1 cellular context compared by ENCODE assay signal in genomic region chr16:72224260-72224768, GRCh38.
TF ChIP-seq lines count a peak whose summit lies in the region.

No MANE protein-coding gene starts in this region.

TF ChIP-seq in HepG2, 621 proteins besides CTCF, POLR2A, EP300 and RAD21 (continued from another document and continues in another):
- TF ChIP-seq, protein P1, sequence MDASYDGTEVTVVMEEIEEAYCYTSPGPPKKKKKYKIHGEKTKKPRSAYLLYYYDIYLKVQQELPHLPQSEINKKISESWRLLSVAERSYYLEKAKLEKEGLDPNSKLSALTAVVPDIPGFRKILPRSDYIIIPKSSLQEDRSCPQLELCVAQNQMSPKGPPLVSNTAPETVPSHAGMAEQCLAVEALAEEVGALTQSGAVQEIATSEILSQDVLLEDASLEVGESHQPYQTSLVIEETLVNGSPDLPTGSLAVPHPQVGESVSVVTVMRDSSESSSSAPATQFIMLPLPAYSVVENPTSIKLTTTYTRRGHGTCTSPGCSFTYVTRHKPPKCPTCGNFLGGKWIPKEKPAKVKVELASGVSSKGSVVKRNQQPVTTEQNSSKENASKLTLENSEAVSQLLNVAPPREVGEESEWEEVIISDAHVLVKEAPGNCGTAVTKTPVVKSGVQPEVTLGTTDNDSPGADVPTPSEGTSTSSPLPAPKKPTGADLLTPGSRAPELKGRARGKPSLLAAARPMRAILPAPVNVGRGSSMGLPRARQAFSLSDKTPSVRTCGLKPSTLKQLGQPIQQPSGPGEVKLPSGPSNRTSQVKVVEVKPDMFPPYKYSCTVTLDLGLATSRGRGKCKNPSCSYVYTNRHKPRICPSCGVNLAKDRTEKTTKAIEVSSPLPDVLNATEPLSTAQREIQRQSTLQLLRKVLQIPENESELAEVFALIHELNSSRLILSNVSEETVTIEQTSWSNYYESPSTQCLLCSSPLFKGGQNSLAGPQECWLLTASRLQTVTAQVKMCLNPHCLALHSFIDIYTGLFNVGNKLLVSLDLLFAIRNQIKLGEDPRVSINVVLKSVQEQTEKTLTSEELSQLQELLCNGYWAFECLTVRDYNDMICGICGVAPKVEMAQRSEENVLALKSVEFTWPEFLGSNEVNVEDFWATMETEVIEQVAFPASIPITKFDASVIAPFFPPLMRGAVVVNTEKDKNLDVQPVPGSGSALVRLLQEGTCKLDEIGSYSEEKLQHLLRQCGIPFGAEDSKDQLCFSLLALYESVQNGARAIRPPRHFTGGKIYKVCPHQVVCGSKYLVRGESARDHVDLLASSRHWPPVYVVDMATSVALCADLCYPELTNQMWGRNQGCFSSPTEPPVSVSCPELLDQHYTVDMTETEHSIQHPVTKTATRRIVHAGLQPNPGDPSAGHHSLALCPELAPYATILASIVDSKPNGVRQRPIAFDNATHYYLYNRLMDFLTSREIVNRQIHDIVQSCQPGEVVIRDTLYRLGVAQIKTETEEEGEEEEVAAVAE (CRISPR knock-in tag; IDR thresholded peaks at IDR 0.05; ENCODE audit: borderline replicate concordance): no peak
- TF ChIP-seq ZNF530 (CRISPR knock-in tag; IDR thresholded peaks at IDR 0.05; ENCODE audit: low read depth) (no peak), ZFP1 (CRISPR knock-in tag; IDR thresholded peaks at IDR 0.05) (no peak), SRSF4 (IDR thresholded peaks at IDR 0.05; ENCODE audit: low read depth, low read length, poor library complexity, severe bottlenecking) (no peak), ZEB1 (IDR thresholded peaks at IDR 0.05; ENCODE audit: insufficient replicate concordance, low read depth) (peak; percentile 75), KMT2A (CRISPR knock-in tag; IDR thresholded peaks at IDR 0.05) (no peak), ZNF282 (IDR thresholded peaks at IDR 0.05; ENCODE audit: partially characterized antibody) (no peak), ZNF143 (CRISPR knock-in tag; IDR thresholded peaks at IDR 0.05) (no peak), ZNF430 (CRISPR knock-in tag; IDR thresholded peaks at IDR 0.05) (no peak), ZNF556 (CRISPR knock-in tag; IDR thresholded peaks at IDR 0.05; ENCODE audit: borderline replicate concordance) (0 out of 2 replicates have a peak, but pooled peaks have one; percentile 38), HOXA3 (CRISPR knock-in tag; IDR thresholded peaks at IDR 0.05) (peak; percentile 35; the same call in 1 of the 2 replicates), RCOR2 (CRISPR knock-in tag; IDR thresholded peaks at IDR 0.05) (peak; percentile 44; the same call in 1 of the 2 replicates), ZNF142 (CRISPR knock-in tag; IDR thresholded peaks at IDR 0.05) (no peak), RARA (CRISPR knock-in tag; IDR thresholded peaks at IDR 0.05) (peak; percentile 85), BHLHE40 (IDR thresholded peaks at IDR 0.05; ENCODE audit: low read length) (0 out of 2 replicates have a peak, but pooled peaks have one; percentile 13), SOX6 (IDR thresholded peaks at IDR 0.05) (no peak), SOX6 (CRISPR knock-in tag; IDR thresholded peaks at IDR 0.05) (peak; percentile 78; the same call in 1 of the 2 replicates), HMG20A (CRISPR knock-in tag; IDR thresholded peaks at IDR 0.05; ENCODE audit: borderline replicate concordance) (peak; percentile 45; the same call in 1 of the 2 replicates), ZNF18 (CRISPR knock-in tag; IDR thresholded peaks at IDR 0.05; ENCODE audit: insufficient replicate concordance) (no peak), NCOA2 (CRISPR knock-in tag; IDR thresholded peaks at IDR 0.05) (peak; percentile 58; the same call in 1 of the 2 replicates), ZNF3 (CRISPR knock-in tag; IDR thresholded peaks at IDR 0.05) (peak; percentile 88; the same call in 1 of the 2 replicates), SP5 (CRISPR knock-in tag; IDR thresholded peaks at IDR 0.05; ENCODE audit: borderline replicate concordance, low read depth) (no peak), GATA4 (IDR thresholded peaks at IDR 0.05; ENCODE audit: borderline replicate concordance, low read depth) (no peak), ZFX (CRISPR knock-in tag; IDR thresholded peaks at IDR 0.05; ENCODE audit: low read depth) (0 out of 2 replicates have a peak, but pooled peaks have one; percentile 33), SP1 (IDR thresholded peaks at IDR 0.05) (no peak), SP1 (CRISPR knock-in tag; IDR thresholded peaks at IDR 0.05) (no peak), TARDBP (CRISPR knock-in tag; IDR thresholded peaks at IDR 0.05) (0 out of 2 replicates have a peak, but pooled peaks have one; percentile 17), NCOR1 (IDR thresholded peaks at IDR 0.05; ENCODE audit: borderline replicate concordance, low read length) (peak; percentile 71; the same call in 1 of the 2 replicates), CEBPB (IDR thresholded peaks at IDR 0.05; ENCODE audit: borderline replicate concordance, low read depth, low read length) (peak; percentile 82), ERF (CRISPR knock-in tag; IDR thresholded peaks at IDR 0.05) (no peak), TBX2 (CRISPR knock-in tag; IDR thresholded peaks at IDR 0.05; ENCODE audit: borderline replicate concordance) (peak; percentile 90), HCFC1 (IDR thresholded peaks at IDR 0.05; ENCODE audit: low read depth, low read length) (no peak)
- TF ChIP-seq, protein P2, sequence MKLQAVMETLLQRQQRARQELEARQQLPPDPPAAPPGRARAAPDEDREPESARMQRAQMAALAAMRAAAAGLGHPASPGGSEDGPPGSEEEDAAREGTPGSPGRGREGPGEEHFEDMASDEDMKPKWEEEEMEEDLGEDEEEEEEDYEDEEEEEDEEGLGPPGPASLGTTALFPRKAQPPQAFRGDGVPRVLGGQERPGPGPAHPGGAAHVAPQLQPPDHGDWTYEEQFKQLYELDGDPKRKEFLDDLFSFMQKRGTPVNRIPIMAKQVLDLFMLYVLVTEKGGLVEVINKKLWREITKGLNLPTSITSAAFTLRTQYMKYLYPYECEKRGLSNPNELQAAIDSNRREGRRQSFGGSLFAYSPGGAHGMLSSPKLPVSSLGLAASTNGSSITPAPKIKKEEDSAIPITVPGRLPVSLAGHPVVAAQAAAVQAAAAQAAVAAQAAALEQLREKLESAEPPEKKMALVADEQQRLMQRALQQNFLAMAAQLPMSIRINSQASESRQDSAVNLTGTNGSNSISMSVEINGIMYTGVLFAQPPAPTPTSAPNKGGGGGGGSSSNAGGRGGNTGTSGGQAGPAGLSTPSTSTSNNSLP (IDR thresholded peaks at IDR 0.05; ENCODE audit: low read depth, low read length): peak; percentile 56
- TF ChIP-seq, protein P3, sequence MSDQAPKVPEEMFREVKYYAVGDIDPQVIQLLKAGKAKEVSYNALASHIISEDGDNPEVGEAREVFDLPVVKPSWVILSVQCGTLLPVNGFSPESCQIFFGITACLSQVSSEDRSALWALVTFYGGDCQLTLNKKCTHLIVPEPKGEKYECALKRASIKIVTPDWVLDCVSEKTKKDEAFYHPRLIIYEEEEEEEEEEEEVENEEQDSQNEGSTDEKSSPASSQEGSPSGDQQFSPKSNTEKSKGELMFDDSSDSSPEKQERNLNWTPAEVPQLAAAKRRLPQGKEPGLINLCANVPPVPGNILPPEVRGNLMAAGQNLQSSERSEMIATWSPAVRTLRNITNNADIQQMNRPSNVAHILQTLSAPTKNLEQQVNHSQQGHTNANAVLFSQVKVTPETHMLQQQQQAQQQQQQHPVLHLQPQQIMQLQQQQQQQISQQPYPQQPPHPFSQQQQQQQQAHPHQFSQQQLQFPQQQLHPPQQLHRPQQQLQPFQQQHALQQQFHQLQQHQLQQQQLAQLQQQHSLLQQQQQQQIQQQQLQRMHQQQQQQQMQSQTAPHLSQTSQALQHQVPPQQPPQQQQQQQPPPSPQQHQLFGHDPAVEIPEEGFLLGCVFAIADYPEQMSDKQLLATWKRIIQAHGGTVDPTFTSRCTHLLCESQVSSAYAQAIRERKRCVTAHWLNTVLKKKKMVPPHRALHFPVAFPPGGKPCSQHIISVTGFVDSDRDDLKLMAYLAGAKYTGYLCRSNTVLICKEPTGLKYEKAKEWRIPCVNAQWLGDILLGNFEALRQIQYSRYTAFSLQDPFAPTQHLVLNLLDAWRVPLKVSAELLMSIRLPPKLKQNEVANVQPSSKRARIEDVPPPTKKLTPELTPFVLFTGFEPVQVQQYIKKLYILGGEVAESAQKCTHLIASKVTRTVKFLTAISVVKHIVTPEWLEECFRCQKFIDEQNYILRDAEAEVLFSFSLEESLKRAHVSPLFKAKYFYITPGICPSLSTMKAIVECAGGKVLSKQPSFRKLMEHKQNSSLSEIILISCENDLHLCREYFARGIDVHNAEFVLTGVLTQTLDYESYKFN (CRISPR knock-in tag; conservative IDR thresholded peaks at IDR 0.05): peak; percentile 47
- TF ChIP-seq, protein P4, sequence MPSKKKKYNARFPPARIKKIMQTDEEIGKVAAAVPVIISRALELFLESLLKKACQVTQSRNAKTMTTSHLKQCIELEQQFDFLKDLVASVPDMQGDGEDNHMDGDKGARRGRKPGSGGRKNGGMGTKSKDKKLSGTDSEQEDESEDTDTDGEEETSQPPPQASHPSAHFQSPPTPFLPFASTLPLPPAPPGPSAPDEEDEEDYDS (CRISPR knock-in tag; IDR thresholded peaks at IDR 0.05): no peak
- TF ChIP-seq, protein P5, sequence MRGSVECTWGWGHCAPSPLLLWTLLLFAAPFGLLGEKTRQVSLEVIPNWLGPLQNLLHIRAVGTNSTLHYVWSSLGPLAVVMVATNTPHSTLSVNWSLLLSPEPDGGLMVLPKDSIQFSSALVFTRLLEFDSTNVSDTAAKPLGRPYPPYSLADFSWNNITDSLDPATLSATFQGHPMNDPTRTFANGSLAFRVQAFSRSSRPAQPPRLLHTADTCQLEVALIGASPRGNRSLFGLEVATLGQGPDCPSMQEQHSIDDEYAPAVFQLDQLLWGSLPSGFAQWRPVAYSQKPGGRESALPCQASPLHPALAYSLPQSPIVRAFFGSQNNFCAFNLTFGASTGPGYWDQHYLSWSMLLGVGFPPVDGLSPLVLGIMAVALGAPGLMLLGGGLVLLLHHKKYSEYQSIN (CRISPR knock-in tag; IDR thresholded peaks at IDR 0.05; ENCODE audit: borderline replicate concordance): no peak
- TF ChIP-seq, protein P6, sequence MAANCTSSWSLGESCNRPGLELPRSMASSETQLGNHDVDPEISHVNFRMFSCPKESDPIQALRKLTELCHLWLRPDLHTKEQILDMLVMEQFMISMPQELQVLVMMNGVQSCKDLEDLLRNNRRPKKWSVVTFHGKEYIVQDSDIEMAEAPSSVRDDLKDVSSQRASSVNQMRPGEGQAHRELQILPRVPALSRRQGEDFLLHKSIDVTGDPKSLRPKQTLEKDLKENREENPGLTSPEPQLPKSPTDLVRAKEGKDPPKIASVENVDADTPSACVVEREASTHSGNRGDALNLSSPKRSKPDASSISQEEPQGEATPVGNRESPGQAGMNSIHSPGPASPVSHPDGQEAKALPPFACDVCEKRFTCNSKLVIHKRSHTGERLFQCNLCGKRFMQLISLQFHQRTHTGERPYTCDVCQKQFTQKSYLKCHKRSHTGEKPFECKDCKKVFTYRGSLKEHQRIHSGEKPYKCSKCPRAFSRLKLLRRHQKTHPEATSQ (CRISPR knock-in tag; IDR thresholded peaks at IDR 0.05; ENCODE audit: borderline replicate concordance): peak; percentile 66; the same call in 1 of the 2 replicates
